ENCODE assay signal across 21 cellular contexts in genomic region chr5:55896663-55897062, GRCh38. TPM values are rescaled to one million over a fixed set of nuclear protein-coding genes. Genes with fewer than 3 reads are reported as not detected.
"Had no signal": no experiment of that assay in that cellular context is flagged by ENCODE, and none has a peak within 500 bp of the region (broad histone marks: within the 10 kb centered on the region; RNA-seq: fewer than 3 reads in every experiment).

No MANE protein-coding gene starts in this region.

- H3K27ac ChIP-seq: hepatocyte, tibial artery, uterus had no signal

- H3K27me3 ChIP-seq: hepatocyte, tibial artery, uterus had no signal

- DNase-seq: activated CD4-positive, alpha-beta T cell treated with anti-CD3 and anti-CD28 coated beads, Interleukin-2, amount 10 ng/mL, durations not matched to agents 7 days and 5 days; activated CD8-positive, alpha-beta memory T cell treated with anti-CD3 and anti-CD28 coated beads for 24 hours; activated naive CD4-positive, alpha-beta T cell; activated naive CD8-positive, alpha-beta T cell treated with anti-CD3 and anti-CD28 coated beads, Interleukin-2, amount 10 ng/mL, durations not matched to agents 7 days and 5 days; aorta; dermis blood vessel endothelial cell; effector memory CD8-positive, alpha-beta T cell; kidney glomerular epithelial cell; nucleus accumbens; posterior cingulate gyrus; retina; stimulated activated CD4-positive, alpha-beta T cell treated with anti-CD3 and anti-CD28 coated beads, Interleukin-15, amount 100 ng/mL, for 24 hours; stimulated activated CD4-positive, alpha-beta T cell treated with anti-CD3 and anti-CD28 coated beads, Interleukin-4, amount 100 ng/mL, for 1 hour; stimulated activated naive B cell treated with anti-CD40 and anti-IgM and Interleukin-4, amounts not matched to agents 10 μg/mL and 1 μg/mL and 100 μg/mL, for 72 hours; tibial artery; uterus had no signal

- H3K4me3 ChIP-seq: hepatocyte, tibial artery, uterus had no signal

- H3K36me3 ChIP-seq: tibial artery, uterus had no signal

- ATAC-seq: effector memory CD8-positive, alpha-beta T cell; stimulated activated naive B cell treated with anti-CD40 and anti-IgM and Interleukin-4, amounts not matched to agents 10 μg/mL and 1 μg/mL and 100 μg/mL, for 72 hours had no signal

- H3K27ac Mint-ChIP-seq: activated CD4-positive, alpha-beta T cell treated with anti-CD3 and anti-CD28 coated beads, Interleukin-2, amount 10 ng/mL, durations not matched to agents 7 days and 5 days; activated naive CD8-positive, alpha-beta T cell treated with anti-CD3 and anti-CD28 coated beads, Interleukin-2, amount 10 ng/mL, durations not matched to agents 7 days and 5 days; effector memory CD8-positive, alpha-beta T cell; nephron; stimulated activated naive B cell treated with anti-CD40 and anti-IgM and Interleukin-4, amounts not matched to agents 10 μg/mL and 1 μg/mL and 100 μg/mL, for 72 hours; T-helper 2 cell treated with Interferon-gamma antibody and Interleukin-4, amounts not matched to agents 5 μg/mL and 100 μg/mL, for 36 hours had no signal

- H3K9me3 Mint-ChIP-seq: activated CD4-positive, alpha-beta T cell treated with anti-CD3 and anti-CD28 coated beads, Interleukin-2, amount 10 ng/mL, durations not matched to agents 7 days and 5 days; effector memory CD8-positive, alpha-beta T cell; nephron; T-helper 2 cell treated with Interferon-gamma antibody and Interleukin-4, amounts not matched to agents 5 μg/mL and 100 μg/mL, for 36 hours had no signal

- H2AFZ ChIP-seq: hepatocyte had no signal

- H3K4me1 ChIP-seq: uterus had no signal

- H3K36me3 Mint-ChIP-seq: activated naive CD8-positive, alpha-beta T cell treated with anti-CD3 and anti-CD28 coated beads, Interleukin-2, amount 10 ng/mL, durations not matched to agents 7 days and 5 days; stimulated activated naive B cell treated with anti-CD40 and anti-IgM and Interleukin-4, amounts not matched to agents 10 μg/mL and 1 μg/mL and 100 μg/mL, for 72 hours had no signal

- H3K4me2 ChIP-seq: hepatocyte had no signal

- H3K4me3 Mint-ChIP-seq: activated CD4-positive, alpha-beta T cell treated with anti-CD3 and anti-CD28 coated beads, Interleukin-2, amount 10 ng/mL, durations not matched to agents 7 days and 5 days; nephron; stimulated activated naive B cell treated with anti-CD40 and anti-IgM and Interleukin-4, amounts not matched to agents 10 μg/mL and 1 μg/mL and 100 μg/mL, for 72 hours; T-helper 2 cell treated with Interferon-gamma antibody and Interleukin-4, amounts not matched to agents 5 μg/mL and 100 μg/mL, for 36 hours had no signal

- H3K9me3 ChIP-seq: tibial artery, uterus had no signal

RNA-seq across cellular contexts. Expression of gene IL31RA, which starts 45.5 kb away (rescaled TPM):
- total RNA-seq: activated CD4-positive, alpha-beta T cell treated with anti-CD3 and anti-CD28 coated beads, Interleukin-2, amount 10 ng/mL, durations not matched to agents 7 days and 5 days; activated naive CD8-positive, alpha-beta T cell treated with anti-CD3 and anti-CD28 coated beads, Interleukin-2, amount 10 ng/mL, durations not matched to agents 7 days and 5 days; cerebellum; dermis blood vessel endothelial cell; liver had no signal
- polyA plus RNA-seq: liver had no signal
